ENCODE assay signal across 1 cellular context in the genomic region with DNA sequence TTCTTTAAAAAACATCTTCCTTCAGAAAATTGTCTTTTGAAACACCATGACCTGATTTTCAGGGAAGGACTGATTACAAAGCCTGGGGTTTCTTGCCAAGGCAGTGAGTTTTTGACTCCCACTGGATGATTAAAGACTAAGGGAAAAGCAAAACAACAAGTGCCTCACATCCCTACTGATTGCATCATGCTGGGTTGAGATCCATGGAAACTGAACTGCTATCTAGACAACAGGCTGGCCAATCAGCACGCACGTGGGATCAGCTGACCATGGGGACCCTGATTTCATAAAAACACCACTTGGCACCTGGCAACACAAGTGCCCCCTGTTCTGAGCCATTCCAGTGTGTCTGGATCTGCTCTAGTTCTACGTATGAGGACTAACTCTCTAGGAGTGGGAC.
TF ChIP-seq lines count a peak whose summit lies in the region.

No MANE protein-coding gene starts in this region.

TF ChIP-seq in K562, 482 proteins besides CTCF, POLR2A, EP300 and RAD21 (continued from another document):
- TF ChIP-seq ARID1B (IDR thresholded peaks at IDR 0.05) (no peak), NCOA4 (IDR thresholded peaks at IDR 0.05; ENCODE audit: partially characterized antibody) (no peak), JUND (IDR thresholded peaks at IDR 0.05; ENCODE audit: borderline replicate concordance, low read depth, low read length) (0 out of 2 replicates have a peak, but pooled peaks have one; percentile 27), JUND (tag; IDR thresholded peaks at IDR 0.05; ENCODE audit: borderline replicate concordance, low read depth, low read length) (no peak), SRSF9 (IDR thresholded peaks at IDR 0.05; ENCODE audit: borderline replicate concordance, low read depth, low read length) (no peak), HOXB6 (CRISPR knock-in tag; IDR thresholded peaks at IDR 0.05; ENCODE audit: borderline replicate concordance) (no peak), ZNF316 (IDR thresholded peaks at IDR 0.05) (no peak), SMAD3 (CRISPR knock-in tag; conservative IDR thresholded peaks at IDR 0.05) (no peak), CEBPG (CRISPR knock-in tag; IDR thresholded peaks at IDR 0.05) (no peak), CEBPG (tag; conservative IDR thresholded peaks at IDR 0.05 in 1 of 2, IDR thresholded peaks at IDR 0.05 in 1 of 2) (peak; percentile 72 to 93), CEBPB (tag; IDR thresholded peaks at IDR 0.05) (peak; percentile 57), FOXJ2 (tag; IDR thresholded peaks at IDR 0.05) (peak; percentile 80; the same call in 1 of the 2 replicates), RBFOX2 (IDR thresholded peaks at IDR 0.05; ENCODE audit: low read depth, low read length) (no peak), DDX20 (tag; IDR thresholded peaks at IDR 0.05; ENCODE audit: low read depth) (no peak), ATF7 (IDR thresholded peaks at IDR 0.05) (peak; percentile 55; the same call in 1 of the 2 replicates), SMC3 (conservative IDR thresholded peaks at IDR 0.05; ENCODE audit: insufficient read depth, low read depth, low read length) (no peak), RFX1 (IDR thresholded peaks at IDR 0.05) (peak; percentile 31; the same call in 1 of the 2 replicates), RBM22 (IDR thresholded peaks at IDR 0.05; ENCODE audit: low read depth, low read length, poor library complexity, severe bottlenecking) (no peak), SMAD2 (IDR thresholded peaks at IDR 0.05; ENCODE audit: low read depth, low read length) (no peak), ELF2 (CRISPR knock-in tag; IDR thresholded peaks at IDR 0.05) (no peak), RAD51 (IDR thresholded peaks at IDR 0.05; ENCODE audit: borderline replicate concordance, low read depth) (0 out of 2 replicates have a peak, but pooled peaks have one; percentile 18)
- TF ChIP-seq, protein P1, sequence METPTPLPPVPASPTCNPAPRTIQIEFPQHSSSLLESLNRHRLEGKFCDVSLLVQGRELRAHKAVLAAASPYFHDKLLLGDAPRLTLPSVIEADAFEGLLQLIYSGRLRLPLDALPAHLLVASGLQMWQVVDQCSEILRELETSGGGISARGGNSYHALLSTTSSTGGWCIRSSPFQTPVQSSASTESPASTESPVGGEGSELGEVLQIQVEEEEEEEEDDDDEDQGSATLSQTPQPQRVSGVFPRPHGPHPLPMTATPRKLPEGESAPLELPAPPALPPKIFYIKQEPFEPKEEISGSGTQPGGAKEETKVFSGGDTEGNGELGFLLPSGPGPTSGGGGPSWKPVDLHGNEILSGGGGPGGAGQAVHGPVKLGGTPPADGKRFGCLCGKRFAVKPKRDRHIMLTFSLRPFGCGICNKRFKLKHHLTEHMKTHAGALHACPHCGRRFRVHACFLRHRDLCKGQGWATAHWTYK (CRISPR knock-in tag; IDR thresholded peaks at IDR 0.05) = no peak
- TF ChIP-seq, protein P2, sequence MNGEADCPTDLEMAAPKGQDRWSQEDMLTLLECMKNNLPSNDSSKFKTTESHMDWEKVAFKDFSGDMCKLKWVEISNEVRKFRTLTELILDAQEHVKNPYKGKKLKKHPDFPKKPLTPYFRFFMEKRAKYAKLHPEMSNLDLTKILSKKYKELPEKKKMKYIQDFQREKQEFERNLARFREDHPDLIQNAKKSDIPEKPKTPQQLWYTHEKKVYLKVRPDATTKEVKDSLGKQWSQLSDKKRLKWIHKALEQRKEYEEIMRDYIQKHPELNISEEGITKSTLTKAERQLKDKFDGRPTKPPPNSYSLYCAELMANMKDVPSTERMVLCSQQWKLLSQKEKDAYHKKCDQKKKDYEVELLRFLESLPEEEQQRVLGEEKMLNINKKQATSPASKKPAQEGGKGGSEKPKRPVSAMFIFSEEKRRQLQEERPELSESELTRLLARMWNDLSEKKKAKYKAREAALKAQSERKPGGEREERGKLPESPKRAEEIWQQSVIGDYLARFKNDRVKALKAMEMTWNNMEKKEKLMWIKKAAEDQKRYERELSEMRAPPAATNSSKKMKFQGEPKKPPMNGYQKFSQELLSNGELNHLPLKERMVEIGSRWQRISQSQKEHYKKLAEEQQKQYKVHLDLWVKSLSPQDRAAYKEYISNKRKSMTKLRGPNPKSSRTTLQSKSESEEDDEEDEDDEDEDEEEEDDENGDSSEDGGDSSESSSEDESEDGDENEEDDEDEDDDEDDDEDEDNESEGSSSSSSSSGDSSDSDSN (IDR thresholded peaks at IDR 0.05; ENCODE audit: borderline replicate concordance in 1 of 2, low read depth in 2 of 2, low read length in 2 of 2) = no peak
- TF ChIP-seq, protein P3, sequence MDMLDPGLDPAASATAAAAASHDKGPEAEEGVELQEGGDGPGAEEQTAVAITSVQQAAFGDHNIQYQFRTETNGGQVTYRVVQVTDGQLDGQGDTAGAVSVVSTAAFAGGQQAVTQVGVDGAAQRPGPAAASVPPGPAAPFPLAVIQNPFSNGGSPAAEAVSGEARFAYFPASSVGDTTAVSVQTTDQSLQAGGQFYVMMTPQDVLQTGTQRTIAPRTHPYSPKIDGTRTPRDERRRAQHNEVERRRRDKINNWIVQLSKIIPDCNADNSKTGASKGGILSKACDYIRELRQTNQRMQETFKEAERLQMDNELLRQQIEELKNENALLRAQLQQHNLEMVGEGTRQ (CRISPR knock-in tag; IDR thresholded peaks at IDR 0.05) = peak; percentile 54
- TF ChIP-seq, protein P4, sequence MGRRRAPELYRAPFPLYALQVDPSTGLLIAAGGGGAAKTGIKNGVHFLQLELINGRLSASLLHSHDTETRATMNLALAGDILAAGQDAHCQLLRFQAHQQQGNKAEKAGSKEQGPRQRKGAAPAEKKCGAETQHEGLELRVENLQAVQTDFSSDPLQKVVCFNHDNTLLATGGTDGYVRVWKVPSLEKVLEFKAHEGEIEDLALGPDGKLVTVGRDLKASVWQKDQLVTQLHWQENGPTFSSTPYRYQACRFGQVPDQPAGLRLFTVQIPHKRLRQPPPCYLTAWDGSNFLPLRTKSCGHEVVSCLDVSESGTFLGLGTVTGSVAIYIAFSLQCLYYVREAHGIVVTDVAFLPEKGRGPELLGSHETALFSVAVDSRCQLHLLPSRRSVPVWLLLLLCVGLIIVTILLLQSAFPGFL (CRISPR knock-in tag; IDR thresholded peaks at IDR 0.05) = no peak
- TF ChIP-seq, protein P5, sequence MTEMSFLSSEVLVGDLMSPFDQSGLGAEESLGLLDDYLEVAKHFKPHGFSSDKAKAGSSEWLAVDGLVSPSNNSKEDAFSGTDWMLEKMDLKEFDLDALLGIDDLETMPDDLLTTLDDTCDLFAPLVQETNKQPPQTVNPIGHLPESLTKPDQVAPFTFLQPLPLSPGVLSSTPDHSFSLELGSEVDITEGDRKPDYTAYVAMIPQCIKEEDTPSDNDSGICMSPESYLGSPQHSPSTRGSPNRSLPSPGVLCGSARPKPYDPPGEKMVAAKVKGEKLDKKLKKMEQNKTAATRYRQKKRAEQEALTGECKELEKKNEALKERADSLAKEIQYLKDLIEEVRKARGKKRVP (CRISPR knock-in tag; IDR thresholded peaks at IDR 0.05) = peak; percentile 52; the same call in 1 of the 2 replicates
TF ChIP-seq in K562: peak in this region for 10.
